ENCODE assay signal across 33 cellular contexts in the genomic region with DNA sequence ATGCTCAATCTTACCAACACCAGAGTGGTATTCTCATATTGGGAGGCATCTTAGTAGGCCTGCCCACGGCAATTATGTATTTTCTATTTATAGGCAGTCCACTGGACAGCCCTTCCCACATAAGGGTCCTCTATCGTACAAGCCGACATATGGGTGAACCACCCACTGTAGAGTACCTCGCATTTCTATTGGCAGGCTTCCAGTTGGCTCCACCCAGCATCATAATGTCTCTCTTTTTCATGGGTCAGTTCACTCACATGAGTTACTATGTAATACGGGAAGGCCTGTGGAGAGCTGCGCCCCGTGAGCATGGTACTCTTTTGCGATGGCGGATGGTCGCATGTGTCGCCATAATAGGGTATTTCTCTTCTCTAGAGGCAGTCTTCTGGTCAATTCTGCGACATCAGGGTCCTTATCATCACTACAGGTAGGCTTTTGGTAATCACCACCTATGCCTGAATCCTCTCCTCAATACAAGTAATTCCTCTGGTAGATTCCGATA. TPM values are rescaled to one million over a fixed set of nuclear protein-coding genes. Genes with fewer than 3 reads are reported as not detected.
"Had no signal": no experiment of that assay in that cellular context is flagged by ENCODE, and none has a peak within 500 bp of the region (broad histone marks: within the 10 kb centered on the region; RNA-seq: fewer than 3 reads in every experiment).

No MANE protein-coding gene starts in this region.

- H3K27me3 ChIP-seq: brain microvascular endothelial cell, left lung, stomach, tibial artery had no signal

- ATAC-seq: activated CD8-positive, alpha-beta T cell treated with anti-CD3 and anti-CD28 coated beads for 36 hours; activated T-cell treated with anti-CD3 and anti-CD28 coated beads, Interleukin-2, amount 50 U/mL, for 4 hours; activated T-helper 17 cell treated with anti-CD3 and anti-CD28 coated beads, Interleukin-2, amount 50 U/mL, for 72 hours; effector memory CD8-positive, alpha-beta T cell; gastrocnemius medialis; left lung; lower lobe of right lung; naive thymus-derived CD8-positive, alpha-beta T cell; pancreas; stimulated activated naive B cell treated with anti-CD40 and anti-IgM and Interleukin-4, amounts not matched to agents 10 μg/mL and 1 μg/mL and 100 μg/mL, for 72 hours had no signal

- H3K36me3 ChIP-seq: brain microvascular endothelial cell, gastrocnemius medialis, left lung, lower lobe of right lung, pancreas, prostate gland, stomach, tibial artery had no signal

- H3K27ac ChIP-seq: brain microvascular endothelial cell, gastrocnemius medialis, left lung, lower lobe of right lung, pancreas, prostate gland, stomach, tibial artery had no signal

- DNase-seq: activated B cell treated with CpG ODN at 0.5 μM for 24 hours; activated CD4-positive, alpha-beta T cell treated with anti-CD3 and anti-CD28 coated beads, Interleukin-2, amount 50 U/mL, for 1 hour; activated CD8-positive, alpha-beta T cell treated with anti-CD3 and anti-CD28 coated beads for 36 hours; activated gamma-delta T cell treated with Interleukin-2 at 50 U/mL for 16 hours; activated naive CD4-positive, alpha-beta T cell treated with anti-CD3 and anti-CD28 coated beads, Interleukin-2, amount 50 U/mL, for 16 hours; activated T-cell treated with anti-CD3 and anti-CD28 coated beads, Interleukin-2, amount 50 U/mL, for 4 hours; amniotic stem cell; brain microvascular endothelial cell; cortex of kidney; effector memory CD8-positive, alpha-beta T cell; erythroblast; gastrocnemius medialis; glutamatergic neuron; left lung; lower lobe of right lung; mesenchymal stem cell; naive thymus-derived CD8-positive, alpha-beta T cell; nucleus accumbens; pancreas; retina; stimulated activated CD4-positive, alpha-beta T cell treated with anti-CD3 and anti-CD28 coated beads, Interleukin-15, amount 100 ng/mL, for 24 hours; stimulated activated CD4-positive, alpha-beta T cell treated with anti-CD3 and anti-CD28 coated beads, Interleukin-2, amount 100 ng/mL, for 24 hours; stimulated activated naive B cell treated with anti-CD40 and anti-IgM and Interleukin-4, amounts not matched to agents 10 μg/mL and 1 μg/mL and 100 μg/mL, for 72 hours; stomach; tibial artery had no signal

- H3K9me3 ChIP-seq: gastrocnemius medialis, left lung, lower lobe of right lung, pancreas, prostate gland had no signal

- H3K4me1 ChIP-seq: gastrocnemius medialis, left lung, lower lobe of right lung, pancreas, prostate gland, stomach, tibial artery had no signal

- H3K4me3 ChIP-seq: gastrocnemius medialis, left lung, lower lobe of right lung, pancreas, prostate gland, smooth muscle cell, stomach, tibial artery had no signal

RNA-seq across cellular contexts. Expression of a gene that starts 29.4 kb away (rescaled TPM):
- total RNA-seq: activated B cell treated with CpG ODN at 0.5 μM for 24 hours; activated CD8-positive, alpha-beta T cell treated with anti-CD3 and anti-CD28 coated beads for 36 hours; activated T-cell treated with anti-CD3 and anti-CD28 coated beads, Interleukin-2, amount 50 U/mL, for 4 hours; activated T-helper 17 cell treated with anti-CD3 and anti-CD28 coated beads, Interleukin-2, amount 50 U/mL, for 72 hours; astrocyte; cardiac septum; cerebellum; gastrocnemius medialis; left lung; lower lobe of right lung; naive thymus-derived CD8-positive, alpha-beta T cell; neural crest cell; pancreas; smooth muscle cell; stomach; ureter had no signal
- polyA plus RNA-seq: naive thymus-derived CD8-positive, alpha-beta T cell; pancreas; smooth muscle cell; stomach had no signal
